17 cellular contexts compared by ENCODE assay signal in genomic region chr6:13451181-13451700, GRCh38. TPM values are rescaled to one million over a fixed set of nuclear protein-coding genes. Genes with fewer than 3 reads are reported as not detected.
DNase-seq lines count a peak whose midpoint lies in the region; ATAC-seq and TF ChIP-seq lines count a peak whose summit lies in the region.
"Had no signal": no experiment of that assay in that cellular context is flagged by ENCODE, and none has a peak within 500 bp of the region (broad histone marks: within the 10 kb centered on the region; RNA-seq: fewer than 3 reads in every experiment).

No MANE protein-coding gene starts in this region.

- intact Hi-C loops in right cardiac atrium (cut with DNase I), result no loop called here
- intact Hi-C loops in heart right ventricle (cut with DNase I), result no loop called here
- intact Hi-C loops in sigmoid colon (cut with DNase I), result no loop called here
- intact Hi-C loops in vagina (cut with DNase I), result no loop called here

- H3K4me3 Mint-ChIP-seq in immature natural killer cell, result no peak overlapping the region
- H3K4me3 Mint-ChIP-seq: IgD-negative memory B cell had no signal

- TF ChIP-seq POLR2A in sigmoid colon (IDR thresholded peaks at IDR 0.05) (no peak), vagina (IDR thresholded peaks at IDR 0.05) (no peak)

- in situ Hi-C loops in GM13976 (cut with MboI; ENCODE audit: low sequenced_read_pairs, unreplicated experiment), result no loop called here

- DNase-seq in right cardiac atrium (no peak), heart right ventricle (no peak), immature natural killer cell (no peak), sigmoid colon (no peak), vagina (ENCODE audit: extremely low spot score in 2 of 2) (no peak), AML-193 (lab: John Stamatoyannopoulos, UW) (no peak), GM13976 (ENCODE audit: low spot score) (no peak)
- no peak for DNase-seq in activated CD4-positive, CD25-positive, alpha-beta regulatory T cell treated with anti-CD3 and anti-CD28 coated beads, Interleukin-2, amount 50 U/mL, for 72 hours
- DNase-seq: DMS53, NCI-H2029, NCI-H2171 treated with DMSO at 0.1 percent for 48 hours, NCI-H510A, NCI-H82 had no signal

- peaks cover 2 to 19% (median 7%) of the 10 kb centered on the region in 3 donors for H3K27me3 Mint-ChIP-seq in immature natural killer cell (ENCODE audit: low read depth in 3 of 3)
- H3K27me3 Mint-ChIP-seq: IgD-negative memory B cell had no signal

- H3K27me3 ChIP-seq in right cardiac atrium (ENCODE audit: control insufficient read depth, insufficient read depth) (no peaks in the 10 kb centered on the region), heart right ventricle (no peaks in the 10 kb centered on the region), sigmoid colon (no peaks in the 10 kb centered on the region), vagina (no peaks in the 10 kb centered on the region)

- 92% methylated on average over 11 of the region's 11 CpGs for WGBS in right cardiac atrium
- 91 to 96% methylated on average over 11 of the region's 11 CpGs for WGBS in heart right ventricle, 2 donors
- WGBS in sigmoid colon, 2 donors, result 92 to 95% methylated on average over 11 of the region's 11 CpGs

- no peak overlapping the region for H3K4me3 ChIP-seq in right cardiac atrium (ENCODE audit: low read length)
- H3K4me3 ChIP-seq in heart right ventricle, result no peak overlapping the region
- no peak overlapping the region for H3K4me3 ChIP-seq in sigmoid colon
- no peak overlapping the region for H3K4me3 ChIP-seq in vagina
- H3K4me3 ChIP-seq: A549 had no signal

- H3K4me1 ChIP-seq in right cardiac atrium (ENCODE audit: control insufficient read depth, insufficient read depth, low read length) (peaks cover 56% of the 10 kb centered on the region), heart right ventricle (peaks cover 14 to 97% (median 76%) of the 10 kb centered on the region in 9 donors), sigmoid colon (peaks cover 0 to 98% (median 81%) of the 10 kb centered on the region in 4 donors), vagina (peaks cover 45% of the 10 kb centered on the region)

- peak overlapping the region; percentile 67 to 100 (median 98) for H3K27ac Mint-ChIP-seq in immature natural killer cell

- no peaks in the 10 kb centered on the region for H3K9me3 Mint-ChIP-seq in immature natural killer cell

- no peak for TF ChIP-seq EP300 in sigmoid colon (IDR thresholded peaks at IDR 0.05)

- peaks cover 95 to 100% of the 10 kb centered on the region in 2 donors for H3K4me1 Mint-ChIP-seq in immature natural killer cell

- H3K36me3 ChIP-seq in heart right ventricle (peaks cover 0 to 21% (median 4%) of the 10 kb centered on the region in 9 donors), sigmoid colon (no peaks in the 10 kb centered on the region), vagina (no peaks in the 10 kb centered on the region)

- H3K27ac ChIP-seq in right cardiac atrium (ENCODE audit: low read length), result peak overlapping the region; percentile 43
- H3K27ac ChIP-seq in heart right ventricle, result peak overlapping the region in 2 of 10 donors; percentile 18 to 53
- peak overlapping the region; percentile 40 to 87 (median 78) for H3K27ac ChIP-seq in sigmoid colon
- H3K27ac ChIP-seq in vagina, result peak overlapping the region; percentile 12
- H3K27ac ChIP-seq: A549 had no signal

- no peak for ATAC-seq in right cardiac atrium
- ATAC-seq in heart right ventricle, result no peak
- ATAC-seq: A549, HCT116, Panc1 had no signal

- peaks cover 14 to 29% (median 20%) of the 10 kb centered on the region in 3 donors for H3K36me3 Mint-ChIP-seq in immature natural killer cell

- H3K9me3 ChIP-seq in right cardiac atrium (ENCODE audit: control insufficient read depth, low read length), result no peaks in the 10 kb centered on the region
- no peaks in the 10 kb centered on the region for H3K9me3 ChIP-seq in heart right ventricle
- H3K9me3 ChIP-seq in sigmoid colon, result no peaks in the 10 kb centered on the region
- H3K9me3 ChIP-seq in vagina, result no peaks in the 10 kb centered on the region
- H3K9me3 ChIP-seq: A549 had no signal

- TF ChIP-seq CTCF in heart right ventricle (IDR thresholded peaks at IDR 0.05), result no peak
- TF ChIP-seq CTCF in sigmoid colon (IDR thresholded peaks at IDR 0.05), result no peak
- no peak for TF ChIP-seq CTCF in vagina (IDR thresholded peaks at IDR 0.05)
- no peak for TF ChIP-seq CTCF in GM13976 (IDR thresholded peaks at IDR 0.05; ENCODE audit: borderline replicate concordance, control extremely low read depth, extremely low read depth, insufficient read depth, missing control alignments)

RNA-seq across cellular contexts. Expression of gene GFOD1, which starts 36.2 kb away (rescaled TPM):
- total RNA-seq in right cardiac atrium, result 10 to 100 TPM; 51.0 to 81.7 (median 54.7) TPM
- 30.3 TPM for polyA plus RNA-seq in right cardiac atrium
- total RNA-seq in heart right ventricle, result 10 to 100 TPM; 26.5 to 96.5 (median 41.0) TPM
- 10 to 100 TPM; 13.8 to 18.2 TPM for polyA plus RNA-seq in heart right ventricle
- polyA plus RNA-seq in immature natural killer cell, result 10 to 100 TPM; 22.5 to 68.8 (median 49.3) TPM
- total RNA-seq in sigmoid colon, result 10 to 100 TPM; 13.3 to 18.3 (median 15.7) TPM
- polyA plus RNA-seq in sigmoid colon, result 1 to 10 TPM; 2.3 to 6.5 (median 3.0) TPM
- 16.9 TPM for total RNA-seq in vagina
